In the genomic region with DNA sequence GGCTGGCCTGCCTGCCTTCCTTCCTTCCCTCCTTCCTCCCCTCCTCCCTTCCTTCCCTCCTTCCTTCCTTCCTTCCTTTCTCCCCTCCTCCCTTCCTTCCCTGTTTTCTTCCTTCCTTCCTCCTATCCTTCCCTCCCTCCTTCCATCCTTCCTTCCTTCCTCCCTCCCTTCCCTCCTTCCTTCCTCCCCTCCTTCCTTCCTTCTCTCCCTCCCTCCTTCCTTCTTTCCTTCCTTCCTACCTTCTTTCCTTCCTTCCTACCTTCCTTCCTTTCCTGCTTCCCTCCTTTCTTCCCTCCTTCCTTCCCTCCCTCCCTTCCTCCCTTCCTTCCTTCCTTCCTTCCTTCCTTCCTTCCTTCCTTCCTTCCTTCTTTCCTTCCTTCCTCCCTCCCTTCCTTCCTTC, we compare ENCODE assay signal across 26 cellular contexts.
DNase-seq lines count a peak whose midpoint lies in the region; ATAC-seq, FAIRE-seq and TF ChIP-seq lines count a peak whose summit lies in the region.
"Had no signal": no experiment of that assay in that cellular context is flagged by ENCODE, and none has a peak within 500 bp of the region (broad histone marks: within the 10 kb centered on the region; RNA-seq: fewer than 3 reads in every experiment).

No MANE protein-coding gene starts in this region.

- TF ChIP-seq POLR2A in HepG2 (IDR thresholded peaks at IDR 0.05; ENCODE audit: insufficient read depth in 1 of 2, low read depth in 2 of 2, low read length in 2 of 2): no peak
- no peak for TF ChIP-seq POLR2A in right lobe of liver (IDR thresholded peaks at IDR 0.05)
- no peak for TF ChIP-seq POLR2A in tibial nerve (IDR thresholded peaks at IDR 0.05)

- H3K9me3 ChIP-seq in HepG2 (ENCODE audit: low read length) (no peaks in the 10 kb centered on the region), right lobe of liver (no peaks in the 10 kb centered on the region), HEK293 (ENCODE audit: control insufficient read depth, insufficient read depth, low read depth, low read length) (no peaks in the 10 kb centered on the region), SK-N-MC (ENCODE audit: low read depth, low read length) (no peaks in the 10 kb centered on the region), tibial nerve (no peaks in the 10 kb centered on the region)
- H3K9me3 ChIP-seq: BE2C, BLaER1 had no signal

- no peak overlapping the region for H3K27ac ChIP-seq in HepG2 (ENCODE audit: extremely low read length, insufficient read depth, low read length)
- no peak overlapping the region for H3K27ac ChIP-seq in right lobe of liver
- H3K27ac ChIP-seq in HEK293 (ENCODE audit: extremely low read depth, low read depth, low read length): no peak overlapping the region
- peak overlapping the region; percentile 98 for H3K27ac ChIP-seq in SK-N-MC
- H3K27ac ChIP-seq in tibial nerve: no peak overlapping the region
- H3K27ac ChIP-seq: BLaER1 had no signal

- no peaks in the 10 kb centered on the region for H3K4me1 ChIP-seq in HepG2 (ENCODE audit: insufficient read depth, low read length)
- no peaks in the 10 kb centered on the region for H3K4me1 ChIP-seq in right lobe of liver
- H3K4me1 ChIP-seq in HEK293 (ENCODE audit: control insufficient read depth, insufficient read depth, low read length): 0 out of 2 replicates have a peak, but pooled peaks cover 2% of the 10 kb centered on the region
- peaks cover 0 to 17% (median 2%) of the 10 kb centered on the region in 4 donors for H3K4me1 ChIP-seq in tibial nerve
- H3K4me1 ChIP-seq: BE2C, BLaER1 had no signal

- no peak for TF ChIP-seq EP300 in HepG2 (IDR thresholded peaks at IDR 0.05; ENCODE audit: low read depth in 2 of 2, low read length in 2 of 2)
- TF ChIP-seq EP300 in HepG2 (CRISPR knock-in tag; IDR thresholded peaks at IDR 0.05; ENCODE audit: borderline replicate concordance): no peak
- TF ChIP-seq EP300 in tibial nerve (IDR thresholded peaks at IDR 0.05): no peak

- in situ Hi-C loops in HepG2 (cut with HindIII; ENCODE audit: extremely low pct_ligation_motif_present, low pct_unique_long_range_greater_than_20kb): no loop called here

- no peaks in the 10 kb centered on the region for H3K36me3 ChIP-seq in HepG2 (replicated peaks in 1 of 2; ENCODE audit: control insufficient read depth in 1 of 2, insufficient read depth in 2 of 2, low read length in 2 of 2)
- H3K36me3 ChIP-seq in right lobe of liver: no peaks in the 10 kb centered on the region
- no peaks in the 10 kb centered on the region for H3K36me3 ChIP-seq in HEK293 (ENCODE audit: control insufficient read depth in 2 of 2, insufficient read depth in 1 of 2, low read length in 2 of 2)
- H3K36me3 ChIP-seq in SK-N-MC (ENCODE audit: insufficient read depth, low read length): no peaks in the 10 kb centered on the region
- no peaks in the 10 kb centered on the region for H3K36me3 ChIP-seq in tibial nerve
- H3K36me3 ChIP-seq: BE2C, BLaER1 had no signal

- H3K4me3 ChIP-seq in HepG2 (replicated peaks in 1 of 3; ENCODE audit: insufficient read depth in 1 of 3, low read depth in 2 of 3, low read length in 3 of 3): no peak overlapping the region
- H3K4me3 ChIP-seq in right lobe of liver: no peak overlapping the region
- H3K4me3 ChIP-seq in HEK293 (ENCODE audit: low read depth, low read length): no peak overlapping the region
- H3K4me3 ChIP-seq in SK-N-MC: no peak overlapping the region
- no peak overlapping the region for H3K4me3 ChIP-seq in foreskin fibroblast (ENCODE audit: low read depth in 1 of 2, low read length in 2 of 2)
- H3K4me3 ChIP-seq in tibial nerve: no peak overlapping the region
- H3K4me3 ChIP-seq: BLaER1 had no signal

- TF ChIP-seq RAD21 in HepG2 (CRISPR knock-in tag; IDR thresholded peaks at IDR 0.05): no peak

- H3K4me2 ChIP-seq in HepG2 (ENCODE audit: low read depth, low read length): no peak overlapping the region
- H3K4me2 ChIP-seq: BLaER1 had no signal

- intact Hi-C loops in HepG2 (cut with micrococcal nuclease; ENCODE audit: unreplicated experiment): no loop called here
- intact Hi-C loops in right lobe of liver (cut with DNase I): no loop called here

- no peaks in the 10 kb centered on the region for H3K27me3 ChIP-seq in HepG2 (ENCODE audit: control insufficient read depth in 1 of 2, insufficient read depth in 2 of 2, low read length in 2 of 2)
- H3K27me3 ChIP-seq in right lobe of liver: no peaks in the 10 kb centered on the region
- no peaks in the 10 kb centered on the region for H3K27me3 ChIP-seq in tibial nerve
- H3K27me3 ChIP-seq: BE2C, BLaER1 had no signal

- DNase-seq in HepG2 (ENCODE audit: low spot score) (no peak), right lobe of liver (no peak), SK-N-MC (ENCODE audit: low read depth, low spot score) (no peak), urothelium cell line (ENCODE audit: low spot score) (no peak), foreskin fibroblast (no peak), tibial nerve (ENCODE audit: low spot score in 2 of 2) (no peak)
- DNase-seq: 8988T; ACHN; BE2C; C1 segment of cervical spinal cord; CD4-positive, alpha-beta memory T cell; CD4-positive, CD25-positive, alpha-beta regulatory T cell; CD8-positive, alpha-beta memory T cell; COR-L47; DMS 273 treated with DMSO at 0.1 percent for 48 hours; DMS153; DMS53; DMS79; DND-41; GDM1 had no signal

- TF ChIP-seq CTCF in HepG2 (CRISPR knock-in tag; IDR thresholded peaks at IDR 0.05) (no peak), right lobe of liver (IDR thresholded peaks at IDR 0.05) (no peak), HEK293 (tag by site-specific recombination; IDR thresholded peaks at IDR 0.05) (no peak), foreskin fibroblast (IDR thresholded peaks at IDR 0.05; ENCODE audit: low read depth, low read length) (no peak), tibial nerve (IDR thresholded peaks at IDR 0.05) (no peak)

- POLR2A ChIA-PET in HepG2 (lab: Yijun Ruan, JAX) (no interaction called here), HEK293 (lab: Yijun Ruan, JAX) (no interaction called here)

- H4K20me1 ChIP-seq in HepG2 (ENCODE audit: insufficient read depth, low read length): no peaks in the 10 kb centered on the region
- H4K20me1 ChIP-seq: BLaER1 had no signal

- ATAC-seq in HepG2 (no peak), right lobe of liver (no peak), HG03159 (IDR thresholded peaks at IDR 0.05; ENCODE audit: unreplicated experiment) (no peak)

- H3K79me2 ChIP-seq in HepG2 (ENCODE audit: insufficient read depth, low read length): no peaks in the 10 kb centered on the region

- no peak for FAIRE-seq in HepG2 (lab: Jason Lieb, UNC)
- FAIRE-seq in urothelium cell line (lab: Jason Lieb, UNC): peak; percentile 61
- FAIRE-seq: A204.1, GM12891, GM19239 had no signal

- no TSS peak for BruUV-seq in HepG2 (replicated peaks; lab: Mats Ljungman, UMichigan)

- H3K9ac ChIP-seq in HepG2 (ENCODE audit: insufficient read depth, low read depth, low read length): no peak overlapping the region
- H3K9ac ChIP-seq in SK-N-MC (ENCODE audit: insufficient read length): no peak overlapping the region
- H3K9ac ChIP-seq: BLaER1 had no signal

- CTCF ChIA-PET in HepG2 (lab: Yijun Ruan, JAX; ENCODE audit: low intra/inter-chr PET ratio, low total read pairs): no interaction called here
- CTCF ChIA-PET in HEK293 (lab: Yijun Ruan, JAX): interaction anchor here (0.6 kb wide), 1 partner anchor 295 kb away, joined by 3 read pairs; no protein-coding TSS in a partner anchor

- H2AFZ ChIP-seq in HepG2 (ENCODE audit: low read length): no peak overlapping the region

TF ChIP-seq in HepG2, 621 proteins besides CTCF, POLR2A, EP300 and RAD21:
- TF ChIP-seq ZMYM3 (CRISPR knock-in tag; IDR thresholded peaks at IDR 0.05): no peak
- TF ChIP-seq PCBP2 (optimal IDR thresholded peaks at IDR 0.05; ENCODE audit: low read depth, low read length, poor library complexity, severe bottlenecking): peak; percentile 33
TF ChIP-seq in HepG2: peak in this region for 1.

TF ChIP-seq in HEK293, 187 proteins besides CTCF, POLR2A, EP300 and RAD21:
- no peak for TF ChIP-seq ZNF112 (tag by site-specific recombination; IDR thresholded peaks at IDR 0.05)
- TF ChIP-seq ZNF366 (tag by site-specific recombination; conservative IDR thresholded peaks at IDR 0.05): peak; percentile 95
TF ChIP-seq in HEK293: peak in this region for 1.
